ENCODE assay signal across 1 cellular context in the genomic region with DNA sequence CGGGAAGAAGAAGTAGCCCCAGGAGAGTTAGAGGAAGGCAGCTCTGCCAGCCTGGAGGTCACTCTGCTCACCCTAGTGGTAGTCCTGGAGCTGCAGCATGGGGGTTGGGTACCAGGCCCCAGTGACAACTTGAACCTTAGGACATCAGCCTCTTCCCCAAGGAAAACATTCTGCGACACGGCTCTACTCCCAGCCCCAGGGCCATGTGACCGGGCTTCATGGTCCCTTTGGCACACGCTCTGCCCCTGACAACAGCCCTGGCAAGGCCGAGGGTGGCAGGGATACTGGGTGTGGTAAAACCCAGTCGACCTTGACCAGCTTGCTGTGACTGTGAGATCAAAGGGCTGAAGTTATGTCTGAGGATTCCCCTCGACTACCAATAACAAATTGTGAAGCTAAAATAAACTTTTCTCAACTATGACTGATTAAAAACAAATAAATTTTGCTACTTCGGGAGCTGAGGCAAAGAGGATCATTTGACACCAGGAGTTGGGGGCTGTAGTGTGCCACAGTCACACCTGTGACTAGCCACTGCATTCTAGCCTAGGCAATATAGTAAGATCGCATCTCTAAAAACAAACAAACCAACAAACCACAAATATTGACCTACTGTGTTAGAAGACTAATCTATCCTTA.
A peak's percentile ranks its signal among the peaks of the same experiment; 100 is the strongest.
TF ChIP-seq lines count a peak whose summit lies in the region.

No MANE protein-coding gene starts in this region.

TF ChIP-seq in HepG2, 621 proteins besides CTCF, POLR2A, EP300 and RAD21 (continued from another document and continues in another):
- TF ChIP-seq, protein P1, sequence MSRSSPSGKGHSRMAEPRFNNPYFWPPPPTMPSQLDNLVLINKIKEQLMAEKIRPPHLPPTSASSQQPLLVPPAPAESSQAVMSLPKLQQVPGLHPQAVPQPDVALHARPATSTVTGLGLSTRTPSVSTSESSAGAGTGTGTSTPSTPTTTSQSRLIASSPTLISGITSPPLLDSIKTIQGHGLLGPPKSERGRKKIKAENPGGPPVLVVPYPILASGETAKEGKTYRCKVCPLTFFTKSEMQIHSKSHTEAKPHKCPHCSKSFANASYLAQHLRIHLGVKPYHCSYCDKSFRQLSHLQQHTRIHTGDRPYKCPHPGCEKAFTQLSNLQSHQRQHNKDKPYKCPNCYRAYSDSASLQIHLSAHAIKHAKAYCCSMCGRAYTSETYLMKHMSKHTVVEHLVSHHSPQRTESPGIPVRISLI (CRISPR knock-in tag; IDR thresholded peaks at IDR 0.05; ENCODE audit: borderline replicate concordance): no peak
- TF ChIP-seq SIN3A (IDR thresholded peaks at IDR 0.05; ENCODE audit: borderline replicate concordance, low read depth, low read length) (no peak), SNRNP70 (IDR thresholded peaks at IDR 0.05; ENCODE audit: low read depth, low read length) (no peak), SOX6 (IDR thresholded peaks at IDR 0.05) (no peak), SOX6 (CRISPR knock-in tag; IDR thresholded peaks at IDR 0.05) (peak; percentile 1; the same call in 1 of the 2 replicates), NFIB (CRISPR knock-in tag; IDR thresholded peaks at IDR 0.05; ENCODE audit: borderline replicate concordance) (no peak), FOXC1 (CRISPR knock-in tag; IDR thresholded peaks at IDR 0.05; ENCODE audit: borderline replicate concordance) (no peak), SKI (IDR thresholded peaks at IDR 0.05; ENCODE audit: partially characterized antibody) (peak; percentile 28), FOXK1 (CRISPR knock-in tag; IDR thresholded peaks at IDR 0.05; ENCODE audit: borderline replicate concordance, low read depth) (no peak), ZNF3 (CRISPR knock-in tag; IDR thresholded peaks at IDR 0.05) (no peak), PITX1 (CRISPR knock-in tag; IDR thresholded peaks at IDR 0.05) (peak; percentile 23; the same call in 1 of the 2 replicates), SUZ12 (IDR thresholded peaks at IDR 0.05; ENCODE audit: low read depth, low read length) (no peak), ELF1 (CRISPR knock-in tag; IDR thresholded peaks at IDR 0.05) (no peak), ONECUT2 (CRISPR knock-in tag; IDR thresholded peaks at IDR 0.05) (no peak), HMG20A (CRISPR knock-in tag; IDR thresholded peaks at IDR 0.05; ENCODE audit: borderline replicate concordance) (peak; percentile 16; the same call in 1 of the 2 replicates), ZNF883 (CRISPR knock-in tag; IDR thresholded peaks at IDR 0.05; ENCODE audit: not compliant biosample characterization) (peak; percentile 27), PHF20 (CRISPR knock-in tag; IDR thresholded peaks at IDR 0.05) (no peak), DNMT3B (CRISPR knock-in tag; conservative IDR thresholded peaks at IDR 0.05) (no peak), ZNF772 (CRISPR knock-in tag; IDR thresholded peaks at IDR 0.05) (0 out of 2 replicates have a peak, but pooled peaks have one; percentile 37), RARA (CRISPR knock-in tag; IDR thresholded peaks at IDR 0.05) (0 out of 2 replicates have a peak, but pooled peaks have one; percentile 27), SOX13 (IDR thresholded peaks at IDR 0.05) (no peak), SOX13 (CRISPR knock-in tag; conservative IDR thresholded peaks at IDR 0.05 in 1 of 2, IDR thresholded peaks at IDR 0.05 in 1 of 2) (0 out of 4 replicates have a peak, but pooled peaks of 1 of the 2 experiments have one; percentile 13), ZNF547 (CRISPR knock-in tag; IDR thresholded peaks at IDR 0.05) (0 out of 2 replicates have a peak, but pooled peaks have one; percentile 43), XRCC5 (optimal IDR thresholded peaks at IDR 0.05; ENCODE audit: low read length) (peak; percentile 47)
- TF ChIP-seq, protein P2, sequence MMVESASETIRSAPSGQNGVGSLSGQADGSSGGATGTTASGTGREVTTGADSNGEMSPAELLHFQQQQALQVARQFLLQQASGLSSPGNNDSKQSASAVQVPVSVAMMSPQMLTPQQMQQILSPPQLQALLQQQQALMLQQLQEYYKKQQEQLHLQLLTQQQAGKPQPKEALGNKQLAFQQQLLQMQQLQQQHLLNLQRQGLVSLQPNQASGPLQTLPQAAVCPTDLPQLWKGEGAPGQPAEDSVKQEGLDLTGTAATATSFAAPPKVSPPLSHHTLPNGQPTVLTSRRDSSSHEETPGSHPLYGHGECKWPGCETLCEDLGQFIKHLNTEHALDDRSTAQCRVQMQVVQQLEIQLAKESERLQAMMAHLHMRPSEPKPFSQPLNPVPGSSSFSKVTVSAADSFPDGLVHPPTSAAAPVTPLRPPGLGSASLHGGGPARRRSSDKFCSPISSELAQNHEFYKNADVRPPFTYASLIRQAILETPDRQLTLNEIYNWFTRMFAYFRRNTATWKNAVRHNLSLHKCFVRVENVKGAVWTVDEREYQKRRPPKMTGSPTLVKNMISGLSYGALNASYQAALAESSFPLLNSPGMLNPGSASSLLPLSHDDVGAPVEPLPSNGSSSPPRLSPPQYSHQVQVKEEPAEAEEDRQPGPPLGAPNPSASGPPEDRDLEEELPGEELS (CRISPR knock-in tag; IDR thresholded peaks at IDR 0.05): peak; percentile 39; the same call in 1 of the 2 replicates
- TF ChIP-seq, protein P3, sequence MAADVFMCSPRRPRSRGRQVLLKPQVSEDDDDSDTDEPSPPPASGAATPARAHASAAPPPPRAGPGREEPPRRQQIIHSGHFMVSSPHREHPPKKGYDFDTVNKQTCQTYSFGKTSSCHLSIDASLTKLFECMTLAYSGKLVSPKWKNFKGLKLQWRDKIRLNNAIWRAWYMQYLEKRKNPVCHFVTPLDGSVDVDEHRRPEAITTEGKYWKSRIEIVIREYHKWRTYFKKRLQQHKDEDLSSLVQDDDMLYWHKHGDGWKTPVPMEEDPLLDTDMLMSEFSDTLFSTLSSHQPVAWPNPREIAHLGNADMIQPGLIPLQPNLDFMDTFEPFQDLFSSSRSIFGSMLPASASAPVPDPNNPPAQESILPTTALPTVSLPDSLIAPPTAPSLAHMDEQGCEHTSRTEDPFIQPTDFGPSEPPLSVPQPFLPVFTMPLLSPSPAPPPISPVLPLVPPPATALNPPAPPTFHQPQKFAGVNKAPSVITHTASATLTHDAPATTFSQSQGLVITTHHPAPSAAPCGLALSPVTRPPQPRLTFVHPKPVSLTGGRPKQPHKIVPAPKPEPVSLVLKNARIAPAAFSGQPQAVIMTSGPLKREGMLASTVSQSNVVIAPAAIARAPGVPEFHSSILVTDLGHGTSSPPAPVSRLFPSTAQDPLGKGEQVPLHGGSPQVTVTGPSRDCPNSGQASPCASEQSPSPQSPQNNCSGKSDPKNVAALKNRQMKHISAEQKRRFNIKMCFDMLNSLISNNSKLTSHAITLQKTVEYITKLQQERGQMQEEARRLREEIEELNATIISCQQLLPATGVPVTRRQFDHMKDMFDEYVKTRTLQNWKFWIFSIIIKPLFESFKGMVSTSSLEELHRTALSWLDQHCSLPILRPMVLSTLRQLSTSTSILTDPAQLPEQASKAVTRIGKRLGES (CRISPR knock-in tag; IDR thresholded peaks at IDR 0.05; ENCODE audit: borderline replicate concordance): no peak
- TF ChIP-seq, protein P4, sequence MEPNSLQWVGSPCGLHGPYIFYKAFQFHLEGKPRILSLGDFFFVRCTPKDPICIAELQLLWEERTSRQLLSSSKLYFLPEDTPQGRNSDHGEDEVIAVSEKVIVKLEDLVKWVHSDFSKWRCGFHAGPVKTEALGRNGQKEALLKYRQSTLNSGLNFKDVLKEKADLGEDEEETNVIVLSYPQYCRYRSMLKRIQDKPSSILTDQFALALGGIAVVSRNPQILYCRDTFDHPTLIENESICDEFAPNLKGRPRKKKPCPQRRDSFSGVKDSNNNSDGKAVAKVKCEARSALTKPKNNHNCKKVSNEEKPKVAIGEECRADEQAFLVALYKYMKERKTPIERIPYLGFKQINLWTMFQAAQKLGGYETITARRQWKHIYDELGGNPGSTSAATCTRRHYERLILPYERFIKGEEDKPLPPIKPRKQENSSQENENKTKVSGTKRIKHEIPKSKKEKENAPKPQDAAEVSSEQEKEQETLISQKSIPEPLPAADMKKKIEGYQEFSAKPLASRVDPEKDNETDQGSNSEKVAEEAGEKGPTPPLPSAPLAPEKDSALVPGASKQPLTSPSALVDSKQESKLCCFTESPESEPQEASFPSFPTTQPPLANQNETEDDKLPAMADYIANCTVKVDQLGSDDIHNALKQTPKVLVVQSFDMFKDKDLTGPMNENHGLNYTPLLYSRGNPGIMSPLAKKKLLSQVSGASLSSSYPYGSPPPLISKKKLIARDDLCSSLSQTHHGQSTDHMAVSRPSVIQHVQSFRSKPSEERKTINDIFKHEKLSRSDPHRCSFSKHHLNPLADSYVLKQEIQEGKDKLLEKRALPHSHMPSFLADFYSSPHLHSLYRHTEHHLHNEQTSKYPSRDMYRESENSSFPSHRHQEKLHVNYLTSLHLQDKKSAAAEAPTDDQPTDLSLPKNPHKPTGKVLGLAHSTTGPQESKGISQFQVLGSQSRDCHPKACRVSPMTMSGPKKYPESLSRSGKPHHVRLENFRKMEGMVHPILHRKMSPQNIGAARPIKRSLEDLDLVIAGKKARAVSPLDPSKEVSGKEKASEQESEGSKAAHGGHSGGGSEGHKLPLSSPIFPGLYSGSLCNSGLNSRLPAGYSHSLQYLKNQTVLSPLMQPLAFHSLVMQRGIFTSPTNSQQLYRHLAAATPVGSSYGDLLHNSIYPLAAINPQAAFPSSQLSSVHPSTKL (CRISPR knock-in tag; IDR thresholded peaks at IDR 0.05): peak; percentile 61
- TF ChIP-seq, protein P5, sequence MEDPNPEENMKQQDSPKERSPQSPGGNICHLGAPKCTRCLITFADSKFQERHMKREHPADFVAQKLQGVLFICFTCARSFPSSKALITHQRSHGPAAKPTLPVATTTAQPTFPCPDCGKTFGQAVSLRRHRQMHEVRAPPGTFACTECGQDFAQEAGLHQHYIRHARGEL (CRISPR knock-in tag; IDR thresholded peaks at IDR 0.05): no peak
- TF ChIP-seq, protein P6, sequence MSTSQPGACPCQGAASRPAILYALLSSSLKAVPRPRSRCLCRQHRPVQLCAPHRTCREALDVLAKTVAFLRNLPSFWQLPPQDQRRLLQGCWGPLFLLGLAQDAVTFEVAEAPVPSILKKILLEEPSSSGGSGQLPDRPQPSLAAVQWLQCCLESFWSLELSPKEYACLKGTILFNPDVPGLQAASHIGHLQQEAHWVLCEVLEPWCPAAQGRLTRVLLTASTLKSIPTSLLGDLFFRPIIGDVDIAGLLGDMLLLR (CRISPR knock-in tag; IDR thresholded peaks at IDR 0.05): no peak
- TF ChIP-seq, protein P7, sequence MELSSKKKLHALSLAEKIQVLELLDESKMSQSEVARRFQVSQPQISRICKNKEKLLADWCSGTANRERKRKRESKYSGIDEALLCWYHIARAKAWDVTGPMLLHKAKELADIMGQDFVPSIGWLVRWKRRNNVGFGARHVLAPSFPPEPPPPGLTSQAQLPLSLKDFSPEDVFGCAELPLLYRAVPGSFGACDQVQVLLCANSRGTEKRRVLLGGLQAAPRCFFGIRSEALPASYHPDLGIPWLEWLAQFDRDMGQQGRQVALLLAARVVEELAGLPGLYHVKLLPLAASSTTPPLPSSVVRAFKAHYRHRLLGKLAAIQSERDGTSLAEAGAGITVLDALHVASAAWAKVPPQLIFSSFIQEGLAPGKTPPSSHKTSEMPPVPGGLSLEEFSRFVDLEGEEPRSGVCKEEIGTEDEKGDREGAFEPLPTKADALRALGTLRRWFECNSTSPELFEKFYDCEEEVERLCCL (CRISPR knock-in tag; IDR thresholded peaks at IDR 0.05; ENCODE audit: borderline replicate concordance): no peak
- TF ChIP-seq, protein P8, sequence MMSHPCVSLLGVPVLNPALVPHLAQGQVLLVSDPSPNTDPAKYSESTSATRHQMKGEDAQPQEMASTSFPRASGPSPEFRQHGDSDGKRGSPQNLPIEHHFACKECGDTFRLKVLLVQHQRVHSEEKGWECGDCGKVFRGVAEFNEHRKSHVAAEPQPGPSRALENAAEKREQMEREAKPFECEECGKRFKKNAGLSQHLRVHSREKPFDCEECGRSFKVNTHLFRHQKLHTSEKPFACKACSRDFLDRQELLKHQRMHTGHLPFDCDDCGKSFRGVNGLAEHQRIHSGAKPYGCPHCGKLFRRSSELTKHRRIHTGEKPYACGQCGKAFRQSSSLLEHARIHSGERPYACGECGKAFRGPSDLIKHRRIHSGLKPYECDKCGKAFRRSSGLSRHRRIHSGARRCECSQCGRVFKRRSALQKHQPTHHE (CRISPR knock-in tag; IDR thresholded peaks at IDR 0.05; ENCODE audit: borderline replicate concordance): 0 out of 2 replicates have a peak, but pooled peaks have one; percentile 27
- TF ChIP-seq, protein P9, sequence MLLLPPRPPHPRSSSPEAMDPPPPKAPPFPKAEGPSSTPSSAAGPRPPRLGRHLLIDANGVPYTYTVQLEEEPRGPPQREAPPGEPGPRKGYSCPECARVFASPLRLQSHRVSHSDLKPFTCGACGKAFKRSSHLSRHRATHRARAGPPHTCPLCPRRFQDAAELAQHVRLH (CRISPR knock-in tag; IDR thresholded peaks at IDR 0.05; ENCODE audit: borderline replicate concordance, low read depth): no peak
- TF ChIP-seq, protein P10, sequence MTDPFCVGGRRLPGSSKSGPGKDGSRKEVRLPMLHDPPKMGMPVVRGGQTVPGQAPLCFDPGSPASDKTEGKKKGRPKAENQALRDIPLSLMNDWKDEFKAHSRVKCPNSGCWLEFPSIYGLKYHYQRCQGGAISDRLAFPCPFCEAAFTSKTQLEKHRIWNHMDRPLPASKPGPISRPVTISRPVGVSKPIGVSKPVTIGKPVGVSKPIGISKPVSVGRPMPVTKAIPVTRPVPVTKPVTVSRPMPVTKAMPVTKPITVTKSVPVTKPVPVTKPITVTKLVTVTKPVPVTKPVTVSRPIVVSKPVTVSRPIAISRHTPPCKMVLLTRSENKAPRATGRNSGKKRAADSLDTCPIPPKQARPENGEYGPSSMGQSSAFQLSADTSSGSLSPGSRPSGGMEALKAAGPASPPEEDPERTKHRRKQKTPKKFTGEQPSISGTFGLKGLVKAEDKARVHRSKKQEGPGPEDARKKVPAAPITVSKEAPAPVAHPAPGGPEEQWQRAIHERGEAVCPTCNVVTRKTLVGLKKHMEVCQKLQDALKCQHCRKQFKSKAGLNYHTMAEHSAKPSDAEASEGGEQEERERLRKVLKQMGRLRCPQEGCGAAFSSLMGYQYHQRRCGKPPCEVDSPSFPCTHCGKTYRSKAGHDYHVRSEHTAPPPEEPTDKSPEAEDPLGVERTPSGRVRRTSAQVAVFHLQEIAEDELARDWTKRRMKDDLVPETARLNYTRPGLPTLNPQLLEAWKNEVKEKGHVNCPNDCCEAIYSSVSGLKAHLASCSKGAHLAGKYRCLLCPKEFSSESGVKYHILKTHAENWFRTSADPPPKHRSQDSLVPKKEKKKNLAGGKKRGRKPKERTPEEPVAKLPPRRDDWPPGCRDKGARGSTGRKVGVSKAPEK (CRISPR knock-in tag; IDR thresholded peaks at IDR 0.05; ENCODE audit: borderline replicate concordance): 0 out of 2 replicates have a peak, but pooled peaks have one; percentile 57
- TF ChIP-seq, protein P11, sequence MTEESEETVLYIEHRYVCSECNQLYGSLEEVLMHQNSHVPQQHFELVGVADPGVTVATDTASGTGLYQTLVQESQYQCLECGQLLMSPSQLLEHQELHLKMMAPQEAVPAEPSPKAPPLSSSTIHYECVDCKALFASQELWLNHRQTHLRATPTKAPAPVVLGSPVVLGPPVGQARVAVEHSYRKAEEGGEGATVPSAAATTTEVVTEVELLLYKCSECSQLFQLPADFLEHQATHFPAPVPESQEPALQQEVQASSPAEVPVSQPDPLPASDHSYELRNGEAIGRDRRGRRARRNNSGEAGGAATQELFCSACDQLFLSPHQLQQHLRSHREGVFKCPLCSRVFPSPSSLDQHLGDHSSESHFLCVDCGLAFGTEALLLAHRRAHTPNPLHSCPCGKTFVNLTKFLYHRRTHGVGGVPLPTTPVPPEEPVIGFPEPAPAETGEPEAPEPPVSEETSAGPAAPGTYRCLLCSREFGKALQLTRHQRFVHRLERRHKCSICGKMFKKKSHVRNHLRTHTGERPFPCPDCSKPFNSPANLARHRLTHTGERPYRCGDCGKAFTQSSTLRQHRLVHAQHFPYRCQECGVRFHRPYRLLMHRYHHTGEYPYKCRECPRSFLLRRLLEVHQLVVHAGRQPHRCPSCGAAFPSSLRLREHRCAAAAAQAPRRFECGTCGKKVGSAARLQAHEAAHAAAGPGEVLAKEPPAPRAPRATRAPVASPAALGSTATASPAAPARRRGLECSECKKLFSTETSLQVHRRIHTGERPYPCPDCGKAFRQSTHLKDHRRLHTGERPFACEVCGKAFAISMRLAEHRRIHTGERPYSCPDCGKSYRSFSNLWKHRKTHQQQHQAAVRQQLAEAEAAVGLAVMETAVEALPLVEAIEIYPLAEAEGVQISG (CRISPR knock-in tag; IDR thresholded peaks at IDR 0.05): no peak
